In the genomic region with DNA sequence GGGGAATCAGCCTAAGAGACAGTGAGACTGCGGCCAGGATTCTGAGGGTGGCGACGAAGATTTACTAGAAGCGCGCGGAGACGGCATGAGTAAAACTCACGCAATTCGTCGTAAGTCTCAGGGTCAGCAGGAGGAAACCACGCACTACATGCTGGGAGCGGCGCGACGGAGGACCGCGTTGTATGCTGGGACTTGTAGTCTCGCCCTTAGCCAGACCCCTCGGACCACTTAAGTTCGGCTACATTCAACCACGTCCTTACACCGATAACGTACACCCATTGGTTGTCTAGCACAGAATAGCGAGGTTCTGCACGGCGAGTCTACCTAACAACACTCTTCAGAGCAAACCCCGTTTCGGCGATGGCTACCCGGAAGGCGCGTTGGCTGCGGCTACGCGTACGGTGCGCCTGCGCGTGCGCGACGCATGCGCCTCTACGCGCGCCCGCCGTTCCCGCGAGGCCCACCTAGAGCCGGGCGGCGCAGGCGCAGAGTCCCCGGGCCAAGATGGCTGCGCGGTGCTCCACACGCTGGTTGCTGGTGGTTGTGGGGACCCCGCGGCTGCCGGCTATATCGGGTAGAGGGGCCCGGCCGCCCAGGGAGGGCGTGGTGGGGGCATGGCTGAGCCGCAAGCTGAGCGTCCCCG, we compare ENCODE assay signal across 8 cellular contexts. TPM values are rescaled to one million over a fixed set of nuclear protein-coding genes. Genes with fewer than 3 reads are reported as not detected.
A peak's percentile ranks its signal among the peaks of the same experiment; 100 is the strongest.
DNase-seq lines count a peak whose midpoint lies in the region; ATAC-seq and TF ChIP-seq lines count a peak whose summit lies in the region.

TSS of gene DNAJA3 (plus strand) at position 491 of the 643 bp plus-strand sequence. CDS start at position 505, 14 bp downstream.

- peak within 1 kb of the TSS; percentile 97 to 100 (median 99) for H3K27ac Mint-ChIP-seq in CD14-positive monocyte
- H3K27ac Mint-ChIP-seq in dendritic cell treated with granulocyte-macrophage colony-stimulating factor and Interleukin-4, amounts not matched to agents 40 ng/mL and 50 ng/mL, for 4 days = peak within 1 kb of the TSS; percentile 99

- H3K4me1 Mint-ChIP-seq in CD14-positive monocyte = peaks cover 35% of the 10 kb centered on the region
- H3K4me1 Mint-ChIP-seq in dendritic cell treated with granulocyte-macrophage colony-stimulating factor and Interleukin-4, amounts not matched to agents 40 ng/mL and 50 ng/mL, for 4 days (ENCODE audit: low read depth) = peaks cover 36% of the 10 kb centered on the region

- H3K27me3 Mint-ChIP-seq in CD14-positive monocyte (ENCODE audit: low read depth in 3 of 3) = peaks cover 0 to 2% (median 0%) of the 10 kb centered on the region in 3 donors
- H3K27me3 Mint-ChIP-seq in dendritic cell treated with granulocyte-macrophage colony-stimulating factor and Interleukin-4, amounts not matched to agents 40 ng/mL and 50 ng/mL, for 4 days = no peaks in the 10 kb centered on the region

- H3K4me3 Mint-ChIP-seq in CD14-positive monocyte = peak within 1 kb of the TSS; percentile 93 to 96
- H3K4me3 Mint-ChIP-seq in dendritic cell treated with granulocyte-macrophage colony-stimulating factor and Interleukin-4, amounts not matched to agents 40 ng/mL and 50 ng/mL, for 4 days = peak within 1 kb of the TSS; percentile 98

- TF ChIP-seq CTCF in CD14-positive monocyte (IDR thresholded peaks at IDR 0.05) = no peak

- peak; percentile 92 for DNase-seq in CD14-positive monocyte (ENCODE audit: low spot score)
- DNase-seq in NCI-H748 (lab: John Stamatoyannopoulos, UW; ENCODE audit: unreplicated experiment) = peak; percentile 90
- DNase-seq in activated CD4-positive, alpha-beta T cell treated with anti-CD3 and anti-CD28 coated beads, Interleukin-2, amount 50 U/mL, for 1 hour = peak; percentile 90
- DNase-seq in left lobe of liver (ENCODE audit: low spot score) = peak; percentile 93
- DNase-seq in stimulated activated CD4-positive, alpha-beta T cell treated with anti-CD3 and anti-CD28 coated beads, Interleukin-2, amount 100 ng/mL, for 24 hours = peak; percentile 92 to 93

- no peaks in the 10 kb centered on the region for H3K9me3 Mint-ChIP-seq in CD14-positive monocyte
- H3K9me3 Mint-ChIP-seq in dendritic cell treated with granulocyte-macrophage colony-stimulating factor and Interleukin-4, amounts not matched to agents 40 ng/mL and 50 ng/mL, for 4 days = no peaks in the 10 kb centered on the region

- intact Hi-C loops in CD14-positive monocyte (cut with micrococcal nuclease) = loop anchor here in 1 of 2 donors (1.0 to 5.0 kb wide), 2 partner anchors 9 to 42 kb away; partner anchors contain the start of gene CORO7
- intact Hi-C loops in dendritic cell treated with granulocyte-macrophage colony-stimulating factor and Interleukin-4, amounts not matched to agents 40 ng/mL and 50 ng/mL, for 4 days (cut with micrococcal nuclease) = loop anchor here (1.0 kb wide), 1 partner anchor 10 kb away; no protein-coding TSS in a partner anchor

- peaks cover 4 to 17% of the 10 kb centered on the region in 2 donors for H3K36me3 Mint-ChIP-seq in CD14-positive monocyte
- H3K36me3 Mint-ChIP-seq in dendritic cell treated with granulocyte-macrophage colony-stimulating factor and Interleukin-4, amounts not matched to agents 40 ng/mL and 50 ng/mL, for 4 days (ENCODE audit: low read depth) = peaks cover 40% of the 10 kb centered on the region

- ATAC-seq in GM19395 (IDR thresholded peaks at IDR 0.05; ENCODE audit: unreplicated experiment) (peak; percentile 92), HG03558 (IDR thresholded peaks at IDR 0.05; ENCODE audit: extremely low read depth, unreplicated experiment) (peak; percentile 82), left lobe of liver (peak; percentile 91)

RNA-seq across cellular contexts. Expression of gene DNAJA3, which starts in this region (rescaled TPM):
- 10 to 100 TPM; 17.1 to 19.5 TPM for polyA plus RNA-seq in CD14-positive monocyte
- total RNA-seq in left lobe of liver = 57.0 TPM

Comparison
In these comparisons a context has a peak if more than half of its experiments do, and no peak if none do; other contexts are left out.
1. Peak in every context shown above with its lines: DNase-seq and ATAC-seq.